ENCODE assay signal across 22 cellular contexts in the genomic region with DNA sequence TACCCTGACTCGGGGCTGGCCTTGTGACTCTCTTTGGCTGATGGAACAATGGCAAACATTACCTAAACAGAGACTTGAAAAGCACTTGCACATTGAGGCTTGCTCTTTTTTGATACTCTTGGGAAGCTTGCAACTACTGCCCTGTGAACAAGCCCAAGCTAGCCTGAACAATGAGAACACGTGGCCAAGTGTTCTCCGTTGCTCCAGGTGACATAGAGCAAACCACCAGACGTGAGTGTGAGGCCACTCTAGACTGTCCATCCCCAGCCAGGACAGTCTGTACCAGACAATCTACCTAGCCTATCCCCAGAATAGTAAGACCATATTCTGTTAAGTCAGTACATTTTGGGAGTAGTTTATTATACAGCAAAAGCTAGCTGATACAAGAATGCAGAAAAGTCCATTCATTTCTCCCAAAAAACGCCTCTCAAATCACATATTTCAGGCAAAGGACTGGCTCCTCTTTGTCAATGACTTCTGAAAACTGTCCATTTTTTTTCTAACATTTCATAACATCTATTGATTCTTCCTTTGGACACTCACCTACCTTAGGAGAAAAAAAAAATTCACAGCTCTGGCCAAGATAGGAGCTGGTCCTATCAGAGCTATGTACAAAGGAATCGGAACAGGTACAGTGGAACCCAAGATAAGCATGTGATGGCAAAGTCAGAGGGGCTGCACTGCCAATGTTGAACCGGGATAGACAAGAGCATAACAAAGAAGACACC.
DNase-seq lines count a peak whose midpoint lies in the region; ATAC-seq and TF ChIP-seq lines count a peak whose summit lies in the region.
"Had no signal": no experiment of that assay in that cellular context is flagged by ENCODE, and none has a peak within 500 bp of the region (broad histone marks: within the 10 kb centered on the region; RNA-seq: fewer than 3 reads in every experiment).

No MANE protein-coding gene starts in this region.

- no peak overlapping the region for H3K4me3 Mint-ChIP-seq in MCF 10A (ENCODE audit: unreplicated experiment)
- peak overlapping the region; percentile 9 for H3K4me3 Mint-ChIP-seq in endodermal cell
- H3K4me3 Mint-ChIP-seq: CD4-positive, alpha-beta memory T cell had no signal

- H3K9me3 Mint-ChIP-seq in MCF 10A (ENCODE audit: unreplicated experiment) (no peaks in the 10 kb centered on the region), endodermal cell (no peaks in the 10 kb centered on the region)
- H3K9me3 Mint-ChIP-seq: CD4-positive, alpha-beta memory T cell had no signal

- H3K27ac Mint-ChIP-seq in MCF 10A (ENCODE audit: low read depth, unreplicated experiment) (no peak overlapping the region), endodermal cell (peak overlapping the region; percentile 19)
- H3K27ac Mint-ChIP-seq: CD4-positive, alpha-beta memory T cell had no signal

- 76 to 80% methylated on average over 5 to 7 of the region's 7 CpGs for WGBS in endodermal cell (ENCODE audit: insufficient coverage in 1 of 2, insufficient read length in 1 of 2), 2 experiments
- 14% methylated on average over 7 of the region's 7 CpGs for WGBS in right lobe of liver (ENCODE audit: insufficient coverage, low coverage, low lambda C conversion rate, missing lambda C conversion rate)

- CTCF ChIA-PET in MCF 10A (lab: Yijun Ruan, JAX), result interaction anchor here (0.5 to 2.9 kb wide), 5 partner anchors 36 to 684 kb away, joined by 3 to 13 read pairs (median 5); no protein-coding TSS in a partner anchor

- no peak overlapping the region for H3K27ac ChIP-seq in breast epithelium
- H3K27ac ChIP-seq in endodermal cell (ENCODE audit: low read depth, low read length), result no peak overlapping the region
- H3K27ac ChIP-seq in right lobe of liver, result peak overlapping the region in 2 of 3 donors; percentile 56 to 66

- H3K27me3 ChIP-seq in breast epithelium (no peaks in the 10 kb centered on the region), endodermal cell (ENCODE audit: control insufficient read depth, insufficient read depth, low read length, poor library complexity, severe bottlenecking) (no peaks in the 10 kb centered on the region), right lobe of liver (no peaks in the 10 kb centered on the region)
- H3K27me3 ChIP-seq: BE2C had no signal

- peak; percentile 52 to 76 (median 70) for ATAC-seq in right lobe of liver
- peak; percentile 44 for ATAC-seq in sciatic nerve
- ATAC-seq in HG03469 (IDR thresholded peaks at IDR 0.05; ENCODE audit: unreplicated experiment), result no peak
- no peak for ATAC-seq in HG03025 (IDR thresholded peaks at IDR 0.05; ENCODE audit: low FRiP score, unreplicated experiment)
- ATAC-seq: GM12878, HCT116, SK-N-SH treated with all-trans-retinoic acid at 6 μM for 48 hours had no signal

- H3K9ac ChIP-seq in endodermal cell (ENCODE audit: extremely low read depth, low read length, poor library complexity, severe bottlenecking), result no peak overlapping the region

- no peaks in the 10 kb centered on the region for H3K27me3 Mint-ChIP-seq in MCF 10A (ENCODE audit: insufficient read depth, unreplicated experiment)
- H3K27me3 Mint-ChIP-seq in endodermal cell (ENCODE audit: insufficient read depth), result no peaks in the 10 kb centered on the region

- POLR2A ChIA-PET in MCF 10A (lab: Yijun Ruan, JAX), result interaction anchor here (1.0 to 2.0 kb wide), 3 partner anchors 10 to 58 kb away, joined by 3 to 13 read pairs (median 3); no protein-coding TSS in a partner anchor

- H3K4me1 Mint-ChIP-seq in MCF 10A (ENCODE audit: insufficient read depth, unreplicated experiment) (peaks cover 11% of the 10 kb centered on the region), endodermal cell (peaks cover 48% of the 10 kb centered on the region)

- H3K9me3 ChIP-seq in breast epithelium (no peaks in the 10 kb centered on the region), endodermal cell (ENCODE audit: control insufficient read depth, low read length) (no peaks in the 10 kb centered on the region), right lobe of liver (no peaks in the 10 kb centered on the region)
- H3K9me3 ChIP-seq: BE2C had no signal

- TF ChIP-seq CTCF in MCF 10A (IDR thresholded peaks at IDR 0.05; ENCODE audit: unreplicated experiment), result no peak
- no peak for TF ChIP-seq CTCF in breast epithelium (IDR thresholded peaks at IDR 0.05)
- no peak for TF ChIP-seq CTCF in endodermal cell (conservative IDR thresholded peaks at IDR 0.05)
- no peak for TF ChIP-seq CTCF in right lobe of liver (IDR thresholded peaks at IDR 0.05)

- H3K4me3 ChIP-seq in breast epithelium (no peak overlapping the region), endodermal cell (ENCODE audit: low read length) (peak overlapping the region; percentile 13), right lobe of liver (no peak overlapping the region)
- H3K4me3 ChIP-seq: GM12878 had no signal

- BruUV-seq in MCF 10A (replicated peaks; lab: Mats Ljungman, UMichigan), result no TSS peak

- TF ChIP-seq POLR2A in breast epithelium (IDR thresholded peaks at IDR 0.05) (no peak), right lobe of liver (IDR thresholded peaks at IDR 0.05) (no peak)

- DNase-seq in MCF 10A (ENCODE audit: unreplicated experiment) (peak; percentile 41), breast epithelium (ENCODE audit: low spot score in 2 of 2) (no peak), endodermal cell (no peak), right lobe of liver (peak in 1 of 3 donors; percentile 56), sciatic nerve (ENCODE audit: low spot score) (no peak), activated T-cell treated with anti-CD3 and anti-CD28 coated beads for 4 hours (no peak)
- DNase-seq: 8988T; BE2C; Calu3; CD4-positive, alpha-beta memory T cell; DMS53; EL; GOT3; NCI-H1436 treated with DMSO at 0.1 percent for 48 hours; NCI-H2029; NCI-H774; SHP77 treated with DMSO at 0.1 percent for 48 hours had no signal

- intact Hi-C loops in MCF 10A (cut with micrococcal nuclease), result no loop called here
- intact Hi-C loops in breast epithelium (cut with DNase I; ENCODE audit: low total_unique reads), result no loop called here
- intact Hi-C loops in right lobe of liver (cut with DNase I), result no loop called here
- intact Hi-C loops in sciatic nerve (cut with DNase I), result no loop called here

- H3K4me1 ChIP-seq in breast epithelium, result no peaks in the 10 kb centered on the region
- H3K4me1 ChIP-seq in endodermal cell (ENCODE audit: control insufficient read depth, insufficient read depth, low read length), result peaks cover 11% of the 10 kb centered on the region
- peaks cover 0 to 56% (median 22%) of the 10 kb centered on the region in 4 donors for H3K4me1 ChIP-seq in right lobe of liver
- H3K4me1 ChIP-seq: BE2C had no signal

- H3K36me3 ChIP-seq in breast epithelium (no peaks in the 10 kb centered on the region), endodermal cell (ENCODE audit: control insufficient read depth, insufficient read depth, low read length) (no peaks in the 10 kb centered on the region), right lobe of liver (no peaks in the 10 kb centered on the region)
- H3K36me3 ChIP-seq: BE2C had no signal

- H3K36me3 Mint-ChIP-seq in MCF 10A (ENCODE audit: insufficient read depth, unreplicated experiment), result no peaks in the 10 kb centered on the region
- H3K36me3 Mint-ChIP-seq in endodermal cell (ENCODE audit: low read depth), result no peaks in the 10 kb centered on the region
- H3K36me3 Mint-ChIP-seq: CD4-positive, alpha-beta memory T cell had no signal

Comparison
In these comparisons a context has a peak if more than half of its experiments do, and no peak if none do; other contexts are left out.
1. H3K27ac ChIP-seq: peak in right lobe of liver (2 of 3); none in breast epithelium (0 of 2) and endodermal cell (single experiment).
2. ATAC-seq: peak in right lobe of liver (4 of 4) and sciatic nerve (single experiment); none in HG03469 (single experiment) and HG03025 (single experiment).